In the genomic region with DNA sequence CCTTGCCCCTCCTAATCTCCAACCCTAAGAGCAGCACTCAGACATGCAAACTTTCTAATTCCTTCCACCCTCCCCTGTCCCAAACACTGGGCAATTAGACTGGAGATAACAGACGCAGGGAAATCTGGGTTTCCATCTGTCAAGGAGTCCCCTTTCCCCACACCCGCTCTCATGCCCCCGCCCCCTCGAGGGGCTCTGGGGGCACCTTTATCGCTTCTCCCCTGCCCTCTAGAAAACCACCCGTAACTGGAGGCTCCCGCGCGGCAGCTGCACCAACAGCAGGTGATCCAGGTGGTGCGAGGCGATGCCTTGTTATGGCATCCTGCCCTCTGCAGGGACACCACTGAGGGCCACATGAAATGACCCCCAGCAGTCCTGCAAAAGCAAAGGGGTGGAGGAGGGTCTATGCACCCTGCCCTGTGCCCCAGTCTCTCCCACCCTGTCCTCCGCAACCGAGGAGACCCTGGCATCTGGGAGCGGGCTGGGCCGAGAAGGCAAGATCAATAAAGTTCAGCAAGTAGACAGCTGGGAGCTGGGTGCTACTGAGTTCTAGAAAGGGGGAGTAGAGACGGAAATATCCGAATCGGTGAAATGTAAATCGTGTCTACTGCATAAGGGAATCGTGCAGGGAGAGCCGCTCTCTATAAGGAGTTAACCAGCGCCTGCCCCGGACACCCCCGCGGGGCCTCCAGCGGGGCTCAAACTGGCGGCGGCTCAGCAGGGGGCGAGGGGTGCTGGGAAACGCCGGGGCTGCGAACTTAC, we compare ENCODE assay signal across 9 cellular contexts. TPM values are rescaled to one million over a fixed set of nuclear protein-coding genes. Genes with fewer than 3 reads are reported as not detected.
DNase-seq lines count a peak whose midpoint lies in the region; ATAC-seq and TF ChIP-seq lines count a peak whose summit lies in the region.
"Had no signal": no experiment of that assay in that cellular context is flagged by ENCODE, and none has a peak within 500 bp of the region (broad histone marks: within the 10 kb centered on the region; RNA-seq: fewer than 3 reads in every experiment).

No MANE protein-coding gene starts in this region.

- ATAC-seq in natural killer cell (no peak), GM21447 (IDR thresholded peaks at IDR 0.05; ENCODE audit: unreplicated experiment) (no peak)

- H3K4me3 ChIP-seq in MM.1S (ENCODE audit: low read length) = peak overlapping the region; percentile 59

- no peaks in the 10 kb centered on the region for H3K79me2 ChIP-seq in MM.1S (ENCODE audit: low read length)

- H3K36me3 Mint-ChIP-seq in natural killer cell = no peaks in the 10 kb centered on the region

- no peak overlapping the region for H3K27ac ChIP-seq in MM.1S (ENCODE audit: low read length)

- DNase-seq in AG20443 (ENCODE audit: low spot score) (peak; percentile 5), MM.1S (no peak), dermis blood vessel endothelial cell (peak; percentile 3), natural killer cell (no peak), RKO (ENCODE audit: low spot score) (no peak), DMS114 treated with DMSO at 0.1 percent for 48 hours (lab: John Stamatoyannopoulos, UW; ENCODE audit: unreplicated experiment) (no peak)
- DNase-seq in activated effector memory CD4-positive, alpha-beta T cell treated with Interleukin-2 at 50 U/mL for 16 hours = no peak

- H3K9me3 Mint-ChIP-seq in natural killer cell = peaks cover 4 to 6% of the 10 kb centered on the region in 2 donors
- H3K9me3 Mint-ChIP-seq: central memory CD8-positive, alpha-beta T cell had no signal

- no peaks in the 10 kb centered on the region for H3K9me2 ChIP-seq in MM.1S (replicated peaks; ENCODE audit: insufficient read depth, low read length)

- peaks cover 0 to 5% of the 10 kb centered on the region in 2 donors for H3K4me1 Mint-ChIP-seq in natural killer cell

- H3K9me3 ChIP-seq in MM.1S (replicated peaks; ENCODE audit: insufficient read depth, low read length) = no peaks in the 10 kb centered on the region

- H3K36me3 ChIP-seq in MM.1S (replicated peaks; ENCODE audit: insufficient read depth, low read length) = no peaks in the 10 kb centered on the region

- peak overlapping the region; percentile 35 for H3K4me3 Mint-ChIP-seq in natural killer cell
- H3K4me3 Mint-ChIP-seq: central memory CD8-positive, alpha-beta T cell had no signal

- H2AFZ ChIP-seq in MM.1S (ENCODE audit: low read length) = peak overlapping the region; percentile 72

- H3K27me3 Mint-ChIP-seq in natural killer cell (ENCODE audit: low read depth in 2 of 2) = peaks cover 20 to 25% of the 10 kb centered on the region in 2 donors

- H4K20me1 ChIP-seq in MM.1S (ENCODE audit: insufficient read depth, low read length) = no peaks in the 10 kb centered on the region

- H3K4me2 ChIP-seq in MM.1S (ENCODE audit: low read depth, low read length) = peak overlapping the region; percentile 99

- intact Hi-C loops in natural killer cell (cut with micrococcal nuclease) = no loop called here

- H3K27me3 ChIP-seq in MM.1S (replicated peaks; ENCODE audit: insufficient read depth, low read length) = no peaks in the 10 kb centered on the region

- peaks cover 8% of the 10 kb centered on the region; the same call in 1 of the 2 replicates for H3F3A ChIP-seq in MM.1S (ENCODE audit: insufficient read depth, low read length)

- peak overlapping the region; percentile 29; the same call in 1 of the 2 replicates for H3K9ac ChIP-seq in MM.1S (ENCODE audit: low read length)

- no peak for TF ChIP-seq CTCF in MM.1S (IDR thresholded peaks at IDR 0.05; ENCODE audit: low read length)
- TF ChIP-seq CTCF in natural killer cell (IDR thresholded peaks at IDR 0.05) = no peak

- peaks cover 5% of the 10 kb centered on the region for H3K4me1 ChIP-seq in MM.1S (ENCODE audit: low read length)

- no peak overlapping the region for H3K27ac Mint-ChIP-seq in natural killer cell

RNA-seq across cellular contexts. Expression of a gene that starts 1.6 kb away (rescaled TPM):
- 0.65 and 1.0 TPM in 2 replicates for total RNA-seq in dermis blood vessel endothelial cell
- not detected for total RNA-seq in natural killer cell

Comparison
In these comparisons a context has a peak if more than half of its experiments do, and no peak if none do; other contexts are left out.
1. DNase-seq: peak in AG20443 (single experiment) and dermis blood vessel endothelial cell (single experiment); none in MM.1S (single experiment), natural killer cell (single experiment), RKO (single experiment), DMS114 treated with DMSO at 0.1 percent for 48 hours (single experiment) and activated effector memory CD4-positive, alpha-beta T cell treated with Interleukin-2 at 50 U/mL for 16 hours (single experiment).